ENCODE assay signal across 20 cellular contexts in genomic region chr12:123153906-123154305, GRCh38. TPM values are rescaled to one million over a fixed set of nuclear protein-coding genes. Genes with fewer than 3 reads are reported as not detected.
DNase-seq lines count a peak whose midpoint lies in the region; ATAC-seq and TF ChIP-seq lines count a peak whose summit lies in the region.
"Had no signal": no experiment of that assay in that cellular context is flagged by ENCODE, and none has a peak within 500 bp of the region (broad histone marks: within the 10 kb centered on the region; RNA-seq: fewer than 3 reads in every experiment).

No MANE protein-coding gene starts in this region.

- H3K9me3 ChIP-seq in CD4-positive, alpha-beta T cell (ENCODE audit: control insufficient read depth, low read length) = no peaks in the 10 kb centered on the region
- H3K9me3 ChIP-seq in HAP-1 = no peaks in the 10 kb centered on the region
- H3K9me3 ChIP-seq: Caco-2 had no signal

- intact Hi-C loops in CD4-positive, alpha-beta T cell (cut with DNase I, micrococcal nuclease) = loop anchor here (5.0 kb wide), 2 partner anchors 83 to 177 kb away; partner anchors contain the start of gene OGFOD2 (in 1 of the 2)

- in situ Hi-C loops in HAP-1 (cut with MboI; ENCODE audit: low sequenced_read_pairs) = no loop called here

- no peak overlapping the region for H3K27ac ChIP-seq in CD4-positive, alpha-beta T cell (ENCODE audit: low read depth, low read length)
- H3K27ac ChIP-seq: PC-9 had no signal

- TF ChIP-seq CTCF in CD4-positive, alpha-beta T cell (IDR thresholded peaks at IDR 0.05) = no peak
- no peak for TF ChIP-seq CTCF in WTC11 (IDR thresholded peaks at IDR 0.05)

- peaks cover 17% of the 10 kb centered on the region for H3K36me3 Mint-ChIP-seq in CD4-positive, alpha-beta T cell (ENCODE audit: low read depth)
- H3K36me3 Mint-ChIP-seq in WTC11 = peaks cover 3% of the 10 kb centered on the region; the same call in 1 of the 2 replicates

- no peaks in the 10 kb centered on the region for H3K27me3 Mint-ChIP-seq in CD4-positive, alpha-beta T cell
- peaks cover 26% of the 10 kb centered on the region for H3K27me3 Mint-ChIP-seq in WTC11 (ENCODE audit: low read depth)

- peak overlapping the region; percentile 11 for H3K4me3 Mint-ChIP-seq in CD4-positive, alpha-beta T cell
- H3K4me3 Mint-ChIP-seq in WTC11 = peak overlapping the region; percentile 30; the same call in 1 of the 2 replicates
- H3K4me3 Mint-ChIP-seq: CD14-positive monocyte had no signal

- H3K4me1 Mint-ChIP-seq in CD4-positive, alpha-beta T cell (ENCODE audit: low read depth) = peaks cover 30% of the 10 kb centered on the region
- peaks cover 50% of the 10 kb centered on the region for H3K4me1 Mint-ChIP-seq in WTC11

- POLR2A ChIA-PET in CD4-positive, alpha-beta T cell (lab: Charles Lee) = interaction anchor here (0.6 to 5.6 kb wide), 5 partner anchors 22 to 375 kb away, joined by 3 to 44 read pairs (median 6); partner anchors contain the start of genes MPHOSPH9 and MTRFR
- POLR2A ChIA-PET in WTC11 (lab: Charles Lee) = interaction anchor here (0.7 to 0.8 kb wide), 6 partner anchors 15 to 243 kb away, joined by 4 to 6 read pairs (median 4); no protein-coding TSS in a partner anchor

- H3K27ac Mint-ChIP-seq in CD4-positive, alpha-beta T cell = no peak overlapping the region
- H3K27ac Mint-ChIP-seq in WTC11 = peak overlapping the region; percentile 65
- H3K27ac Mint-ChIP-seq: CD14-positive monocyte had no signal

- no peak for ATAC-seq in CD4-positive, alpha-beta T cell (ENCODE audit: poor library complexity)
- ATAC-seq in WTC11 (peak; percentile 55), GM18519 (IDR thresholded peaks at IDR 0.05; ENCODE audit: low FRiP score, unreplicated experiment) (no peak), HG03520 (IDR thresholded peaks at IDR 0.05; ENCODE audit: unreplicated experiment) (no peak)

- no peak overlapping the region for H3K4me3 ChIP-seq in HAP-1
- H3K4me3 ChIP-seq: PC-9 had no signal

- CTCF ChIA-PET in CD4-positive, alpha-beta T cell (lab: Charles Lee) = interaction anchor here (0.7 to 1.9 kb wide), 4 partner anchors 9 to 110 kb away, joined by 3 to 7 read pairs (median 4); no protein-coding TSS in a partner anchor
- CTCF ChIA-PET in WTC11 (lab: Charles Lee) = interaction anchor here (0.6 to 1.3 kb wide), 11 partner anchors 10 to 503 kb away, joined by 3 to 7 read pairs (median 4); partner anchors contain the start of genes MPHOSPH9 and MTRFR

- H3K4me1 ChIP-seq in HAP-1 = peaks cover 20% of the 10 kb centered on the region

- H3K27me3 ChIP-seq in CD4-positive, alpha-beta T cell (ENCODE audit: control insufficient read depth, insufficient read depth, low read length) = no peaks in the 10 kb centered on the region
- H3K27me3 ChIP-seq in HAP-1 (ENCODE audit: low read depth) = no peaks in the 10 kb centered on the region

- peaks cover 18% of the 10 kb centered on the region for H3K36me3 ChIP-seq in HAP-1 (replicated peaks)

- no peak for DNase-seq in CD4-positive, alpha-beta T cell
- peak; percentile 41 to 42 for DNase-seq in HAP-1 (ENCODE audit: low spot score in 2 of 2)
- no peak for DNase-seq in WTC11 (ENCODE audit: low spot score)
- DNase-seq in iPS-NIHi7 (ENCODE audit: extremely low spot score) = peak; percentile 63
- DNase-seq in NCI-H1694 (lab: John Stamatoyannopoulos, UW) = no peak
- DNase-seq: ACHN; AML-193; Caco-2; EL; IMR-90; Kasumi-1; MM.1S; NCI-H1092 treated with DMSO at 0.1 percent for 48 hours; NCI-H226; NK-92 treated with Interleukin-12 subunit alpha and Interleukin-12 subunit beta, amount 100 ng/mL, for 24 hours; PC-9; SW 1271 had no signal

- no peaks in the 10 kb centered on the region for H3K9me3 Mint-ChIP-seq in CD4-positive, alpha-beta T cell
- H3K9me3 Mint-ChIP-seq in WTC11 = no peaks in the 10 kb centered on the region

TF ChIP-seq in WTC11, 78 proteins besides CTCF, POLR2A, EP300 and RAD21:
- TF ChIP-seq RELA (CRISPR knock-in tag; IDR thresholded peaks at IDR 0.05; ENCODE audit: borderline replicate concordance) = no peak
- TF ChIP-seq MAX (CRISPR knock-in tag; IDR thresholded peaks at IDR 0.05) = 0 out of 2 replicates have a peak, but pooled peaks have one; percentile 19
- TF ChIP-seq ZNF423 (CRISPR knock-in tag; IDR thresholded peaks at IDR 0.05) = no peak
- no peak for TF ChIP-seq GABPB1 (CRISPR knock-in tag; IDR thresholded peaks at IDR 0.05)
- TF ChIP-seq ZSCAN18 (CRISPR knock-in tag; IDR thresholded peaks at IDR 0.05) = no peak
- no peak for TF ChIP-seq PRRX2 (CRISPR knock-in tag; IDR thresholded peaks at IDR 0.05)
- TF ChIP-seq IRF2 (CRISPR knock-in tag; IDR thresholded peaks at IDR 0.05; ENCODE audit: borderline replicate concordance, low read depth) = no peak
- TF ChIP-seq SP1 (CRISPR knock-in tag; conservative IDR thresholded peaks at IDR 0.05) = 0 out of 2 replicates have a peak, but pooled peaks have one; percentile 27

RNA-seq across cellular contexts. Expression of gene PITPNM2, which starts 3.0 kb away (rescaled TPM):
- 10 to 100 TPM; 37.3 to 38.3 TPM for total RNA-seq in CD4-positive, alpha-beta T cell
- 4.8 to 8.2 TPM (median 7.4 TPM) in 3 replicates for total RNA-seq in WTC11 (2021)

Comparison
In these comparisons a context has a peak if more than half of its experiments do, and no peak if none do; other contexts are left out.
1. DNase-seq: peak in HAP-1 (2 of 2) and iPS-NIHi7 (single experiment); none in CD4-positive, alpha-beta T cell (0 of 10), WTC11 (single experiment) and NCI-H1694 (single experiment).